ENCODE assay signal across 10 cellular contexts in genomic region chr3:187986514-187986934, GRCh38.
A peak's percentile ranks its signal among the peaks of the same experiment; 100 is the strongest.
DNase-seq lines count a peak whose midpoint lies in the region; ATAC-seq, FAIRE-seq and TF ChIP-seq lines count a peak whose summit lies in the region.
"Had no signal": no experiment of that assay in that cellular context is flagged by ENCODE, and none has a peak within 500 bp of the region (broad histone marks: within the 10 kb centered on the region; RNA-seq: fewer than 3 reads in every experiment).

No MANE protein-coding gene starts in this region.

- no peaks in the 10 kb centered on the region for H3K27me3 ChIP-seq in keratinocyte (ENCODE audit: control insufficient read depth, extremely low read depth, insufficient read depth, low read length)
- H3K27me3 ChIP-seq: pancreas had no signal

- peak overlapping the region; percentile 55 for H3K4me2 ChIP-seq in keratinocyte (ENCODE audit: control insufficient read depth, extremely low read depth, insufficient read depth, low read depth, low read length)

- no peaks in the 10 kb centered on the region for H3K27me3 Mint-ChIP-seq in activated CD8-positive, alpha-beta T cell treated with anti-CD3 and anti-CD28 coated beads for 36 hours

- TF ChIP-seq CTCF in activated CD8-positive, alpha-beta T cell treated with anti-CD3 and anti-CD28 coated beads for 36 hours (IDR thresholded peaks at IDR 0.05) = no peak
- peak in 2 of 3 experiments; percentile 5 to 16 for TF ChIP-seq CTCF in keratinocyte (optimal IDR thresholded peaks at IDR 0.05 in 1 of 3, IDR thresholded peaks at IDR 0.05 in 1 of 3, conservative IDR thresholded peaks at IDR 0.05 in 1 of 3; ENCODE audit: extremely low read depth in 1 of 3, insufficient read depth in 2 of 3, low read length in 3 of 3)

- peak; percentile 53 for DNase-seq in 8988T
- DNase-seq in HTR-8/SVneo (ENCODE audit: insufficient read length, low spot score) = peak; percentile 79
- DNase-seq in activated CD8-positive, alpha-beta T cell treated with anti-CD3 and anti-CD28 coated beads for 36 hours = peak; percentile 64
- DNase-seq in keratinocyte (ENCODE audit: low read depth, low spot score) = peak; percentile 79
- no peak for DNase-seq in retina
- DNase-seq in superior temporal gyrus (ENCODE audit: extremely low spot score) = no peak
- DNase-seq in SHP77 treated with DMSO at 0.1 percent for 48 hours (lab: John Stamatoyannopoulos, UW) = no peak
- DNase-seq: pancreas had no signal

- intact Hi-C loops in activated CD8-positive, alpha-beta T cell treated with anti-CD3 and anti-CD28 coated beads for 36 hours (cut with micrococcal nuclease) = no loop called here

- no peak overlapping the region for H3K4me3 Mint-ChIP-seq in activated CD8-positive, alpha-beta T cell treated with anti-CD3 and anti-CD28 coated beads for 36 hours

- peaks cover 38% of the 10 kb centered on the region for H3K4me1 Mint-ChIP-seq in activated CD8-positive, alpha-beta T cell treated with anti-CD3 and anti-CD28 coated beads for 36 hours (ENCODE audit: low read depth)

- H3K4me1 ChIP-seq in keratinocyte (ENCODE audit: control insufficient read depth, extremely low read depth, insufficient read depth, low read length) = peaks cover 18% of the 10 kb centered on the region
- H3K4me1 ChIP-seq: pancreas had no signal

- POLR2A ChIA-PET in activated CD8-positive, alpha-beta T cell treated with anti-CD3 and anti-CD28 coated beads for 36 hours (lab: Charles Lee) = interaction anchor here (0.8 to 1.8 kb wide), 3 partner anchors 9 to 240 kb away, joined by 3 to 6 read pairs (median 4); no protein-coding TSS in a partner anchor

- dilution Hi-C loops in keratinocyte (cut with MboI; ENCODE audit: extremely low pct_ligation_motif_present, low sequenced_read_pairs) = no loop called here

- H3K9me1 ChIP-seq in keratinocyte (ENCODE audit: control insufficient read depth, extremely low read depth, insufficient read depth, low read length) = no peaks in the 10 kb centered on the region

- H3K9me3 Mint-ChIP-seq in activated CD8-positive, alpha-beta T cell treated with anti-CD3 and anti-CD28 coated beads for 36 hours = peaks cover 3% of the 10 kb centered on the region

- peak overlapping the region; percentile 27 for H2AFZ ChIP-seq in keratinocyte (ENCODE audit: control insufficient read depth, low read length)

- H3K4me3 ChIP-seq in keratinocyte (ENCODE audit: control insufficient read depth in 2 of 3, extremely low read depth in 1 of 3, insufficient read depth in 2 of 3, low read depth in 1 of 3, low read length in 3 of 3) = no peak overlapping the region
- H3K4me3 ChIP-seq: pancreas had no signal

- H3K27ac Mint-ChIP-seq in activated CD8-positive, alpha-beta T cell treated with anti-CD3 and anti-CD28 coated beads for 36 hours = peak overlapping the region; percentile 9

- no peaks in the 10 kb centered on the region for H3K36me3 Mint-ChIP-seq in activated CD8-positive, alpha-beta T cell treated with anti-CD3 and anti-CD28 coated beads for 36 hours (ENCODE audit: low read depth)

- no peaks in the 10 kb centered on the region for H3K36me3 ChIP-seq in keratinocyte (ENCODE audit: control insufficient read depth in 2 of 2, extremely low read depth in 1 of 2, insufficient read depth in 2 of 2, low read length in 2 of 2)
- H3K36me3 ChIP-seq: pancreas had no signal

- FAIRE-seq in HTR-8/SVneo (lab: Jason Lieb, UNC) (peak; percentile 84), keratinocyte (lab: Jason Lieb, UNC) (peak; percentile 93)
- FAIRE-seq: pancreas had no signal

- H3K9me3 ChIP-seq in keratinocyte (ENCODE audit: control insufficient read depth, low read depth, low read length) = no peaks in the 10 kb centered on the region
- H3K9me3 ChIP-seq: pancreas had no signal

- H4K20me1 ChIP-seq in keratinocyte (ENCODE audit: control insufficient read depth, extremely low read depth, insufficient read depth, low read length) = no peaks in the 10 kb centered on the region

- H3K27ac ChIP-seq in keratinocyte (ENCODE audit: control insufficient read depth, insufficient read depth, low read length) = peak overlapping the region; percentile 37
- H3K27ac ChIP-seq: pancreas, VCaP had no signal

- CTCF ChIA-PET in activated CD8-positive, alpha-beta T cell treated with anti-CD3 and anti-CD28 coated beads for 36 hours (lab: Charles Lee) = interaction anchor here (1.0 to 2.3 kb wide), 3 partner anchors 10 to 246 kb away, joined by 3 to 6 read pairs (median 3); no protein-coding TSS in a partner anchor

- peak; percentile 87 for ATAC-seq in activated CD8-positive, alpha-beta T cell treated with anti-CD3 and anti-CD28 coated beads for 36 hours
- no peak for ATAC-seq in HG03439 (IDR thresholded peaks at IDR 0.05; ENCODE audit: unreplicated experiment)

- no peak overlapping the region for H3K9ac ChIP-seq in keratinocyte (ENCODE audit: control insufficient read depth, extremely low read depth, insufficient read depth, low read length)

- no peaks in the 10 kb centered on the region for H3K79me2 ChIP-seq in keratinocyte (ENCODE audit: control insufficient read depth, insufficient read depth, low read length)

Comparison
In these comparisons a context has a peak if more than half of its experiments do, and no peak if none do; other contexts are left out.
1. DNase-seq: peak in 8988T (single experiment), HTR-8/SVneo (single experiment), activated CD8-positive, alpha-beta T cell treated with anti-CD3 and anti-CD28 coated beads for 36 hours (single experiment) and keratinocyte (single experiment); none in retina (single experiment), superior temporal gyrus (single experiment) and SHP77 treated with DMSO at 0.1 percent for 48 hours (single experiment).